8 cellular contexts compared by ENCODE assay signal in genomic region chr1:240004086-240004749, GRCh38.
DNase-seq lines count a peak whose midpoint lies in the region; ATAC-seq and TF ChIP-seq lines count a peak whose summit lies in the region.

No MANE protein-coding gene starts in this region.

- DNase-seq in heart right ventricle (no peak), left cardiac atrium (no peak), LNCaP clone FGC (ENCODE audit: low read depth) (no peak), choroid plexus epithelial cell (ENCODE audit: low read depth) (peak; percentile 17), retinal pigment epithelial cell (ENCODE audit: low read depth) (no peak), NK-92 (lab: John Stamatoyannopoulos, UW; ENCODE audit: unreplicated experiment) (no peak), GOT3 (lab: John Stamatoyannopoulos, UW) (no peak)
- DNase-seq in stimulated activated CD4-positive, alpha-beta T cell treated with anti-CD3 and anti-CD28 coated beads, Interleukin-4, amount 100 ng/mL, for 1 hour = no peak

- intact Hi-C loops in heart right ventricle (cut with DNase I) (no loop called here), left cardiac atrium (cut with DNase I) (no loop called here)

- peak; percentile 20 to 78 (median 63) for TF ChIP-seq CTCF in heart right ventricle (IDR thresholded peaks at IDR 0.05)
- TF ChIP-seq CTCF in LNCaP clone FGC (IDR thresholded peaks at IDR 0.05; ENCODE audit: control insufficient read depth, extremely low read depth, insufficient read depth) = peak; percentile 86
- peak; percentile 75 for TF ChIP-seq CTCF in choroid plexus epithelial cell (conservative IDR thresholded peaks at IDR 0.05; ENCODE audit: low read depth, low read length)
- TF ChIP-seq CTCF in retinal pigment epithelial cell (conservative IDR thresholded peaks at IDR 0.05; ENCODE audit: low read depth, low read length) = peak; percentile 85

- no peaks in the 10 kb centered on the region for H3K9me3 ChIP-seq in heart right ventricle

- no peaks in the 10 kb centered on the region for H3K4me1 ChIP-seq in heart right ventricle

- ATAC-seq in heart right ventricle = no peak
- no peak for ATAC-seq in left cardiac atrium

- H3K4me3 ChIP-seq in heart right ventricle (no peak overlapping the region), LNCaP clone FGC (ENCODE audit: low read depth, low read length) (no peak overlapping the region), choroid plexus epithelial cell (ENCODE audit: low read depth, low read length) (no peak overlapping the region), retinal pigment epithelial cell (ENCODE audit: low read length) (no peak overlapping the region)

- H3K27me3 ChIP-seq in heart right ventricle = peaks cover 0 to 57% (median 28%) of the 10 kb centered on the region in 7 donors

- H3K36me3 ChIP-seq in heart right ventricle = no peaks in the 10 kb centered on the region

- H3K27ac ChIP-seq in heart right ventricle = no peak overlapping the region

- 53 to 57% methylated on average over 12 of the region's 12 CpGs for WGBS in heart right ventricle, 2 donors
